1 cellular context compared by ENCODE assay signal in the genomic region with DNA sequence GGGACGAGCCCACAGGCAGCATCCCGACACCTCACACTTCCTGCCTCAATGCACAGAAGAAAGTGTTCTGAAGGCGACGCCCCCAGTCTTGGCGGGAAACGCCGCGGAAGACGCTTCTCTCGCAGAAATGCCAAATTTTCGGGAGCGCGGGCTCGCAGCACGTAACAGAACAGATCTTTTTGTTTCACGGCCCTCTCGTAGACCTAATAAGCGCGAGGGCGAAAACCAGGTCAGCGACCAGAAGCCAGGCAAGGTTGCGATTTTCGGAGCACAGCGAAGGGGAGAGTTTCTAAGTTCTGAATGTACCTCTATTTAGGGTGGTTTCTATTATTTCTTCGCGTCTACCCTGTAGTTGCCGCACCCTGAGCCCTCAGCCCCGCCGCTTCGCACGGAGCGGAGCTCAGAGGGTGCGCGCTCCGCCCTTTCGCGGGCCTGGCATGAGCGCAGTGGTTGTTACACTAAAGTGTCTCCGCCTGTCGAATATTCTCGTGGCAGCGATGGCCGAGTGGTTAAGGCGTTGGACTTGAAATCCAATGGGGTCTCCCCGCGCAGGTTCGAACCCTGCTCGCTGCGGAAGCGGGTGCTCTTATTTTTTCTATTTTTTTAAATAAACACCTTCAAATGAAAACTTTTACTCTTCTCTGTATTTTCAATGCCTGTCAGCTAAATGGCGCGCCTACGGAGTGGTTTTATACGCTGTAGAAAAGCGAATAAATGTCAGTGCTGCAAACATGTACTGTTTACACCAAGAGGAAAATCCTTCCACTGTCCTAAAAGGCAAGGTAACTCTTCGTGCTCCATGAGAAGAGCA.
TF ChIP-seq lines count a peak whose summit lies in the region.

No MANE protein-coding gene starts in this region.

TF ChIP-seq in HepG2, 621 proteins besides CTCF, POLR2A, EP300 and RAD21 (continued from another document and continues in another):
- TF ChIP-seq ZUFSP (CRISPR knock-in tag; IDR thresholded peaks at IDR 0.05; ENCODE audit: borderline replicate concordance) (no peak), SNRNP70 (IDR thresholded peaks at IDR 0.05; ENCODE audit: low read depth, low read length) (no peak), TOPORS (CRISPR knock-in tag; IDR thresholded peaks at IDR 0.05) (no peak), ZNF441 (CRISPR knock-in tag; IDR thresholded peaks at IDR 0.05; ENCODE audit: borderline replicate concordance) (peak; percentile 90), ZNF567 (CRISPR knock-in tag; IDR thresholded peaks at IDR 0.05; ENCODE audit: borderline replicate concordance) (no peak), HNRNPL (IDR thresholded peaks at IDR 0.05; ENCODE audit: low read depth, low read length) (no peak), ZBTB7B (CRISPR knock-in tag; IDR thresholded peaks at IDR 0.05) (peak; percentile 10; the same call in 1 of the 2 replicates), CERS6 (CRISPR knock-in tag; IDR thresholded peaks at IDR 0.05) (no peak), ZNF564 (CRISPR knock-in tag; IDR thresholded peaks at IDR 0.05) (peak; percentile 33; the same call in 1 of the 2 replicates), ZNF501 (CRISPR knock-in tag; IDR thresholded peaks at IDR 0.05) (peak; percentile 69; the same call in 1 of the 2 replicates), ZNF83 (CRISPR knock-in tag; IDR thresholded peaks at IDR 0.05; ENCODE audit: borderline replicate concordance) (peak; percentile 86; the same call in 1 of the 2 replicates), KDM2A (CRISPR knock-in tag; IDR thresholded peaks at IDR 0.05; ENCODE audit: borderline replicate concordance, low read depth) (peak; percentile 83), ZNF652 (CRISPR knock-in tag; IDR thresholded peaks at IDR 0.05; ENCODE audit: borderline replicate concordance, low read depth) (peak; percentile 50; the same call in 1 of the 2 replicates), KDM5A (IDR thresholded peaks at IDR 0.05; ENCODE audit: borderline replicate concordance, low read length) (no peak), ZNF124 (CRISPR knock-in tag; IDR thresholded peaks at IDR 0.05) (peak; percentile 64; the same call in 1 of the 2 replicates), SP4 (CRISPR knock-in tag; IDR thresholded peaks at IDR 0.05) (no peak; the same call in 1 of the 2 replicates), ZFP62 (CRISPR knock-in tag; IDR thresholded peaks at IDR 0.05) (no peak), ZNF17 (CRISPR knock-in tag; IDR thresholded peaks at IDR 0.05) (0 out of 2 replicates have a peak, but pooled peaks have one; percentile 48), TP53 (CRISPR knock-in tag; conservative IDR thresholded peaks at IDR 0.05) (no peak), KLF16 (CRISPR knock-in tag; IDR thresholded peaks at IDR 0.05) (peak in 1 of 2 experiments; percentile 88; a peak in 2 of 4 replicates), HNF1A (IDR thresholded peaks at IDR 0.05; ENCODE audit: low read depth) (0 out of 2 replicates have a peak, but pooled peaks have one; percentile 31), HNF1A (CRISPR knock-in tag; IDR thresholded peaks at IDR 0.05; ENCODE audit: borderline replicate concordance) (0 out of 2 replicates have a peak, but pooled peaks have one; percentile 13), ZBTB7A (CRISPR knock-in tag; IDR thresholded peaks at IDR 0.05) (no peak), CEBPB (IDR thresholded peaks at IDR 0.05; ENCODE audit: borderline replicate concordance, low read depth, low read length) (no peak), ARID5B (CRISPR knock-in tag; IDR thresholded peaks at IDR 0.05) (peak; percentile 67), AKNA (CRISPR knock-in tag; IDR thresholded peaks at IDR 0.05; ENCODE audit: borderline replicate concordance) (no peak; the same call in 1 of the 2 replicates), HCFC1 (IDR thresholded peaks at IDR 0.05; ENCODE audit: low read depth, low read length) (peak; percentile 26; the same call in 1 of the 2 replicates), ZNF784 (CRISPR knock-in tag; IDR thresholded peaks at IDR 0.05; ENCODE audit: borderline replicate concordance) (peak; percentile 8; the same call in 1 of the 2 replicates), MYNN (CRISPR knock-in tag; IDR thresholded peaks at IDR 0.05; ENCODE audit: low read depth) (no peak), CHD2 (IDR thresholded peaks at IDR 0.05; ENCODE audit: low read depth, low read length) (no peak)
- TF ChIP-seq, protein P1, sequence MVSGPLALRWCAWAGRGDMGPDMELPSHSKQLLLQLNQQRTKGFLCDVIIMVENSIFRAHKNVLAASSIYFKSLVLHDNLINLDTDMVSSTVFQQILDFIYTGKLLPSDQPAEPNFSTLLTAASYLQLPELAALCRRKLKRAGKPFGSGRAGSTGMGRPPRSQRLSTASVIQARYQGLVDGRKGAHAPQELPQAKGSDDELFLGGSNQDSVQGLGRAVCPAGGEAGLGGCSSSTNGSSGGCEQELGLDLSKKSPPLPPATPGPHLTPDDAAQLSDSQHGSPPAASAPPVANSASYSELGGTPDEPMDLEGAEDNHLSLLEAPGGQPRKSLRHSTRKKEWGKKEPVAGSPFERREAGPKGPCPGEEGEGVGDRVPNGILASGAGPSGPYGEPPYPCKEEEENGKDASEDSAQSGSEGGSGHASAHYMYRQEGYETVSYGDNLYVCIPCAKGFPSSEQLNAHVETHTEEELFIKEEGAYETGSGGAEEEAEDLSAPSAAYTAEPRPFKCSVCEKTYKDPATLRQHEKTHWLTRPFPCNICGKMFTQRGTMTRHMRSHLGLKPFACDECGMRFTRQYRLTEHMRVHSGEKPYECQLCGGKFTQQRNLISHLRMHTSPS (CRISPR knock-in tag; IDR thresholded peaks at IDR 0.05; ENCODE audit: low read depth), result no peak
- TF ChIP-seq, protein P2, sequence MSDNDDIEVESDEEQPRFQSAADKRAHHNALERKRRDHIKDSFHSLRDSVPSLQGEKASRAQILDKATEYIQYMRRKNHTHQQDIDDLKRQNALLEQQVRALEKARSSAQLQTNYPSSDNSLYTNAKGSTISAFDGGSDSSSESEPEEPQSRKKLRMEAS (IDR thresholded peaks at IDR 0.05), result peak; percentile 82
- TF ChIP-seq, protein P3, sequence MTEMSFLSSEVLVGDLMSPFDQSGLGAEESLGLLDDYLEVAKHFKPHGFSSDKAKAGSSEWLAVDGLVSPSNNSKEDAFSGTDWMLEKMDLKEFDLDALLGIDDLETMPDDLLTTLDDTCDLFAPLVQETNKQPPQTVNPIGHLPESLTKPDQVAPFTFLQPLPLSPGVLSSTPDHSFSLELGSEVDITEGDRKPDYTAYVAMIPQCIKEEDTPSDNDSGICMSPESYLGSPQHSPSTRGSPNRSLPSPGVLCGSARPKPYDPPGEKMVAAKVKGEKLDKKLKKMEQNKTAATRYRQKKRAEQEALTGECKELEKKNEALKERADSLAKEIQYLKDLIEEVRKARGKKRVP (CRISPR knock-in tag; IDR thresholded peaks at IDR 0.05), result 0 out of 4 replicates have a peak, but pooled peaks of 1 of the 2 experiments have one; percentile 31
